Comparison of ENCODE assay signal across 12 cellular contexts in the genomic region with DNA sequence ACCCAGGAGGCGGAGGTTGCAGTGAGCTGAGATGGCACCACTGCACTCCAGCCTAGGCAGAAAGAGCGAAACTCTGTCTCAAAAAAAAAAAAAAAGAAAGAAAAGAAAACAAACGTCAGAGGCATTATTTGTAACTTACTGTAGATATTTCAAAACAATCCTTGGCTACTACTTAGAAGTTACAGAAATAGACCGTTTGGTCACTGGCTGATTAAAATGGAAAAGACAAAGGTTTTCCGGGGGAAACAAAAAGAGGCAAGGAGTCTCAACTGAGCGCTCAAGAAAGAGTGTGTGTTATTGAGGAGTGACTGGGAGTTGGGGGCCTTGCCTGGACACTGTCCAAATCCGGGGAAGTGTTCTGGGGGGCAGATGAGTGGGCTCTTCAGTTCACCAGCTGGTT. TPM values are rescaled to one million over a fixed set of nuclear protein-coding genes. Genes with fewer than 3 reads are reported as not detected.
DNase-seq lines count a peak whose midpoint lies in the region; ATAC-seq and TF ChIP-seq lines count a peak whose summit lies in the region.
"Had no signal": no experiment of that assay in that cellular context is flagged by ENCODE, and none has a peak within 500 bp of the region (broad histone marks: within the 10 kb centered on the region; RNA-seq: fewer than 3 reads in every experiment).

No MANE protein-coding gene starts in this region.

- TF ChIP-seq CTCF in tibial nerve (IDR thresholded peaks at IDR 0.05) (no peak), mucosa of descending colon (IDR thresholded peaks at IDR 0.05) (no peak)

- H3K9ac ChIP-seq in mucosa of rectum (ENCODE audit: low read depth in 1 of 2, low read length in 2 of 2) = peak overlapping the region; percentile 32 to 65

- H3K9me3 ChIP-seq in SJSA1 (replicated peaks) = no peaks in the 10 kb centered on the region
- no peaks in the 10 kb centered on the region for H3K9me3 ChIP-seq in mucosa of rectum (ENCODE audit: control insufficient read depth in 2 of 2, low read length in 2 of 2)
- no peaks in the 10 kb centered on the region for H3K9me3 ChIP-seq in tibial nerve
- no peaks in the 10 kb centered on the region for H3K9me3 ChIP-seq in mucosa of descending colon

- H3K36me3 ChIP-seq in SJSA1 (no peaks in the 10 kb centered on the region), mucosa of rectum (ENCODE audit: control insufficient read depth in 2 of 2, insufficient read depth in 2 of 2, low read length in 2 of 2) (no peaks in the 10 kb centered on the region), tibial nerve (no peaks in the 10 kb centered on the region), mucosa of descending colon (ENCODE audit: low read depth) (no peaks in the 10 kb centered on the region)

- H3K4me1 ChIP-seq in SJSA1 (replicated peaks) = peaks cover 58% of the 10 kb centered on the region
- peaks cover 34 to 35% of the 10 kb centered on the region in 2 donors for H3K4me1 ChIP-seq in mucosa of rectum (ENCODE audit: control insufficient read depth in 2 of 2, insufficient read depth in 2 of 2, low read length in 2 of 2)
- peaks cover 3 to 58% (median 33%) of the 10 kb centered on the region in 4 donors for H3K4me1 ChIP-seq in tibial nerve
- peaks cover 35% of the 10 kb centered on the region for H3K4me1 ChIP-seq in mucosa of descending colon (ENCODE audit: low read depth)

- peak; percentile 19 to 24 for TF ChIP-seq EP300 in tibial nerve (IDR thresholded peaks at IDR 0.05)

- TF ChIP-seq POLR2A in tibial nerve (IDR thresholded peaks at IDR 0.05) = no peak

- ATAC-seq in mucosa of descending colon (no peak), HG02759 (IDR thresholded peaks at IDR 0.05; ENCODE audit: unreplicated experiment) (no peak)
- ATAC-seq: stimulated activated naive CD8-positive, alpha-beta T cell treated with anti-CD3 and anti-CD28 coated beads, Interleukin-15, Interleukin-2, amounts not matched to agents 100 U/mL and 50 U/mL, for 24 hours; T-cell had no signal

- H3K27ac ChIP-seq in SJSA1 (peak overlapping the region; percentile 97), mucosa of rectum (ENCODE audit: low read depth in 2 of 2, low read length in 2 of 2) (peak overlapping the region; percentile 69 to 82), tibial nerve (peak overlapping the region; percentile 48 to 94 (median 78))

- 30 to 38% methylated on average over 7 of the region's 7 CpGs for WGBS in tibial nerve, 2 donors

- intact Hi-C loops in mucosa of descending colon (cut with DNase I, micrococcal nuclease) = no loop called here

- DNase-seq in SJSA1 (ENCODE audit: low read depth in 1 of 2, low spot score in 2 of 2) (peak in 1 of 2 experiments; percentile 74), dermis blood vessel endothelial cell (peak; percentile 37), tibial nerve (ENCODE audit: low spot score in 2 of 2) (no peak), AG08396 (ENCODE audit: low spot score) (no peak), mucosa of descending colon (no peak)
- DNase-seq: DND-41; NCI-H1105 treated with DMSO at 0.1 percent for 48 hours; NCI-H82; stimulated activated naive CD8-positive, alpha-beta T cell treated with anti-CD3 and anti-CD28 coated beads, Interleukin-15, Interleukin-2, amounts not matched to agents 100 U/mL and 50 U/mL, for 24 hours; T-cell had no signal

- H3K4me3 ChIP-seq in SJSA1 (no peak overlapping the region), mucosa of rectum (ENCODE audit: low read length in 2 of 2) (no peak overlapping the region), tibial nerve (no peak overlapping the region), mucosa of descending colon (no peak overlapping the region)

- no peaks in the 10 kb centered on the region for H3K27me3 ChIP-seq in SJSA1 (replicated peaks)
- no peaks in the 10 kb centered on the region for H3K27me3 ChIP-seq in mucosa of rectum (ENCODE audit: control insufficient read depth in 2 of 2, insufficient read depth in 2 of 2, low read length in 2 of 2)
- H3K27me3 ChIP-seq in tibial nerve = no peaks in the 10 kb centered on the region

RNA-seq across cellular contexts. Expression of a gene that starts 47.6 kb away (rescaled TPM):
- not detected in 2 replicates for total RNA-seq in SJSA1 (2014; rRNA removed; shearing (Covaris generic))
- total RNA-seq in dermis blood vessel endothelial cell (not detected in 2 replicates), tibial nerve (not detected), mucosa of descending colon (not detected)
- total RNA-seq: T-cell had no signal
